In the genomic region with DNA sequence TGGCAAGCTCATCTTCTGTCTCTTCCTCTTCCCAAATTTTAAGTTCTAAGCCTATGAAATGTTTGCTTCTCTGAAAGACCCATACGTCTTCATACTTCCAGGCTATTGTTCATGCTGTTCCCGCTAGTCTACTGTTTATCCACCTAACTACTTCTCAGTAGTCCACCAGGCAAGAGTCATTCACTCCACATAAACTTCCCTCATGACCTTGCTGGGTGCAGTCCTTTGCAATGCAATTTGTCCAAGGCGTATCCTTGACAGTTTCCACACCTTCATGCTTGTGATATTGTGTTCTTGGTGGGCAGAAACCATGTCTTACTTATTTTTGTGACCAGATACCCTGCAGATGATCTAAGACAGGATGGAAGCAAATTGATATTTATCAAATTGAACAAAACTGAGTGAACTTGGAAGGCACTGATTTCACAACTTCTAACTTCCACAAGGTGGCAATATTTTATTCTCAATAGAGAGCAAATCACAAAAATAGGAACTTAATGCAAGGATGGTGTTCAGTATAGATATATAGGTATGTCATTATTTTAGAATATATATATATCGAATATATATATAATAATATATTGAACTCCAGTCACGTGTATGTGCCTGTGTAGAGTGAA, we compare ENCODE assay signal across 1 cellular context.
TF ChIP-seq lines count a peak whose summit lies in the region.

No MANE protein-coding gene starts in this region.

TF ChIP-seq in HCT116, 20 proteins besides CTCF, POLR2A, EP300 and RAD21 (continued from another document):
- TF ChIP-seq FOSL1 (IDR thresholded peaks at IDR 0.05; ENCODE audit: low read depth): no peak
- TF ChIP-seq JUND (IDR thresholded peaks at IDR 0.05): no peak
- TF ChIP-seq, protein P1, sequence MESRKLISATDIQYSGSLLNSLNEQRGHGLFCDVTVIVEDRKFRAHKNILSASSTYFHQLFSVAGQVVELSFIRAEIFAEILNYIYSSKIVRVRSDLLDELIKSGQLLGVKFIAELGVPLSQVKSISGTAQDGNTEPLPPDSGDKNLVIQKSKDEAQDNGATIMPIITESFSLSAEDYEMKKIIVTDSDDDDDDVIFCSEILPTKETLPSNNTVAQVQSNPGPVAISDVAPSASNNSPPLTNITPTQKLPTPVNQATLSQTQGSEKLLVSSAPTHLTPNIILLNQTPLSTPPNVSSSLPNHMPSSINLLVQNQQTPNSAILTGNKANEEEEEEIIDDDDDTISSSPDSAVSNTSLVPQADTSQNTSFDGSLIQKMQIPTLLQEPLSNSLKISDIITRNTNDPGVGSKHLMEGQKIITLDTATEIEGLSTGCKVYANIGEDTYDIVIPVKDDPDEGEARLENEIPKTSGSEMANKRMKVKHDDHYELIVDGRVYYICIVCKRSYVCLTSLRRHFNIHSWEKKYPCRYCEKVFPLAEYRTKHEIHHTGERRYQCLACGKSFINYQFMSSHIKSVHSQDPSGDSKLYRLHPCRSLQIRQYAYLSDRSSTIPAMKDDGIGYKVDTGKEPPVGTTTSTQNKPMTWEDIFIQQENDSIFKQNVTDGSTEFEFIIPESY (IDR thresholded peaks at IDR 0.05; ENCODE audit: extremely low read depth, insufficient replicate concordance, low read length): no peak
